ENCODE assay signal across 28 cellular contexts in genomic region chr22:43580351-43580750, GRCh38.
"Had no signal": no experiment of that assay in that cellular context is flagged by ENCODE, and none has a peak within 500 bp of the region (broad histone marks: within the 10 kb centered on the region; RNA-seq: fewer than 3 reads in every experiment).

No MANE protein-coding gene starts in this region.

- H3K36me3 ChIP-seq: ascending aorta, cardiac muscle cell had no signal

- DNase-seq: activated B cell treated with CpG ODN at 0.5 μM for 24 hours; activated CD4-positive, alpha-beta memory T cell treated with anti-CD3 and anti-CD28 coated beads for 36 hours; activated CD4-positive, alpha-beta T cell treated with anti-CD3 and anti-CD28 coated beads for 4 hours; activated CD4-positive, alpha-beta T cell treated with anti-CD3 and anti-CD28 coated beads, Interleukin-2, amount 10 ng/mL, durations not matched to agents 24 days and 14 days; activated CD4-positive, alpha-beta T cell treated with anti-CD3 and anti-CD28 coated beads, Interleukin-2, amount 50 U/mL, for 1 hour; activated CD4-positive, alpha-beta T cell treated with anti-CD3 and anti-CD28 coated beads, Interleukin-2, amount 50 U/mL, for 4 hours; activated CD4-positive, CD25-positive, alpha-beta regulatory T cell treated with anti-CD3 and anti-CD28 coated beads, Interleukin-2, amount 50 U/mL, for 72 hours; activated CD8-positive, alpha-beta memory T cell treated with anti-CD3 and anti-CD28 coated beads, Interleukin-2, amount 10 ng/mL, durations not matched to agents 7 days and 5 days; activated CD8-positive, alpha-beta T cell treated with anti-CD3 and anti-CD28 coated beads for 36 hours; activated effector memory CD4-positive, alpha-beta T cell treated with Interleukin-2 at 50 U/mL for 16 hours; activated gamma-delta T cell; activated naive CD4-positive, alpha-beta T cell treated with anti-CD3 and anti-CD28 coated beads, Interleukin-2, amount 10 ng/mL, durations not matched to agents 7 days and 5 days; activated naive CD4-positive, alpha-beta T cell treated with Interleukin-2 at 50 U/mL for 16 hours; activated naive CD8-positive, alpha-beta T cell treated with anti-CD3 and anti-CD28 coated beads, Interleukin-2, amount 10 ng/mL, durations not matched to agents 7 days and 5 days; activated naive CD8-positive, alpha-beta T cell treated with anti-CD3 and anti-CD28 coated beads, Interleukin-2, amount 50 U/mL, for 24 hours; activated T-cell treated with anti-CD3 and anti-CD28 coated beads for 4 hours; activated T-cell treated with anti-CD3 and anti-CD28 coated beads, Interleukin-2, amount 50 U/mL, for 1 hour; activated T-cell treated with anti-CD3 and anti-CD28 coated beads, Interleukin-2, amount 50 U/mL, for 4 hours; amygdala; anterior cingulate cortex; caudate nucleus; cerebellar nuclear complex; T-helper 1 cell; T-helper 2 cell; T-helper 9 cell had no signal

- H3K4me3 ChIP-seq: ascending aorta, cardiac muscle cell had no signal

- H3K4me1 ChIP-seq: ascending aorta had no signal

- ATAC-seq: activated CD8-positive, alpha-beta memory T cell treated with anti-CD3 and anti-CD28 coated beads, Interleukin-2, amount 10 ng/mL, durations not matched to agents 7 days and 5 days; activated CD8-positive, alpha-beta T cell treated with anti-CD3 and anti-CD28 coated beads for 36 hours; activated naive CD8-positive, alpha-beta T cell treated with anti-CD3 and anti-CD28 coated beads, Interleukin-2, amount 50 U/mL, for 24 hours; activated T-cell treated with anti-CD3 and anti-CD28 coated beads, Interleukin-2, amount 50 U/mL, for 4 hours had no signal

- H3K27me3 ChIP-seq: ascending aorta, cardiac muscle cell had no signal

- H3K27ac ChIP-seq: ascending aorta, cardiac muscle cell, VCaP had no signal

- H3K9me3 ChIP-seq: ascending aorta had no signal
